1 cellular context compared by ENCODE assay signal in the genomic region with DNA sequence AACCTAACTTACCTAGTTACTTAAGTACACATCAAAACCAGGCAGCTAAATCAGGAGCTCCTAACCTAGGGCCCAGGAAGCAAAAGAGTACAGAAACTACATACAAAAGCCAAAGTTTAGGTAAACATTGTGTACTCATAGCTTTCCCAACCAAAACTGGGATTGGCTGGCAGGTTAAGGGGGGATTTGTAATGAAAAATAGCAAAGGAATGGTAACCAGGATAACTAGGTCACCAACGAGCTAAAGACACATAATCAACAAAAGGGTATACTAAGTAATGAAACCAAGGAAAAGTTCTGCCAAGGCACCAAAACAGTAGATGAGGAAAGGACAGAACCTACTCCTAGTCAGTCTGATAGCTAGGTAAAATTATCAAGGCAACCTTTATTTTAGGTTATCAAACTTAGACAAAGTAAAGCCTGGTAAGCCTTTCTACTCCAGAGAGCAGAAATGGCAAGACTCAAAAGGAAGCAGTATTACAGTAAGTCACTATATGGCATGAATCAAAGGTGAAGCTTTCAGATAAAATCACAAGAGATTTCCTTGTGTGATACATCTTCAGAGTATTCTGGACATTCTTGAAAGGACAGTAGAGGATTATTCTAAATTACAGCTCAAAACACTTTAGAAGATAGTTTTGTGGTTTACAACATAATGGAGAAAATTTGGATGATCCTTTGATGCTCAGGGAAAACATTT.
TF ChIP-seq lines count a peak whose summit lies in the region.

No MANE protein-coding gene starts in this region.

TF ChIP-seq in endothelial cell of umbilical vein, 7 proteins besides CTCF, POLR2A, EP300 and RAD21 (continued from another document):
- TF ChIP-seq, protein P1, sequence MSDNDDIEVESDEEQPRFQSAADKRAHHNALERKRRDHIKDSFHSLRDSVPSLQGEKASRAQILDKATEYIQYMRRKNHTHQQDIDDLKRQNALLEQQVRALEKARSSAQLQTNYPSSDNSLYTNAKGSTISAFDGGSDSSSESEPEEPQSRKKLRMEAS (IDR thresholded peaks at IDR 0.05; ENCODE audit: insufficient read depth, insufficient read length), result no peak
- TF ChIP-seq JUN (IDR thresholded peaks at IDR 0.05; ENCODE audit: borderline replicate concordance, insufficient read depth, insufficient read length, low read depth), result no peak
